Comparison of ENCODE assay signal across 23 cellular contexts in the genomic region with DNA sequence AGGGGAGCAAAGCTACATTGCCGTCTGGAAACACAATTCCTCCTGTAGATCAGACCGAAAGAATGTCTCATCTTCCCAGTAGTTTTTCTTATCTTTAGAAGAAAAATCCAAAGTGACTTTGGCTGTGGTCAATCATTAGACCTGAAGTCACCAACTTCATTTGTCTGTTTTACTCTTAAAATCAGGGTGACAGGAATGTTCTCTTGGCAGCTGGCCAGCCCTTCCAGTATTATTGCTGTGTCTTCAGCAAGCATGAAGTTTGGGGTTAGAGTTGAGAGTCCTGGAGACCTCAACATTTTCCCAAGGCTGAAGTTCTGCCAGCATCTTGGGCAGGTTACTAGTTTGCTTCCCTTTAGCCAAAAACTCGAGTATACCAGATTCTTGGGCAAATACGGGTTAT. TPM values are rescaled to one million over a fixed set of nuclear protein-coding genes. Genes with fewer than 3 reads are reported as not detected.
DNase-seq lines count a peak whose midpoint lies in the region; ATAC-seq and TF ChIP-seq lines count a peak whose summit lies in the region.
"Had no signal": no experiment of that assay in that cellular context is flagged by ENCODE, and none has a peak within 500 bp of the region (broad histone marks: within the 10 kb centered on the region; RNA-seq: fewer than 3 reads in every experiment).

No MANE protein-coding gene starts in this region.

- H3K4me1 ChIP-seq in endodermal cell (ENCODE audit: control insufficient read depth, insufficient read depth, low read length) (no peaks in the 10 kb centered on the region), esophagus squamous epithelium (no peaks in the 10 kb centered on the region)
- H3K4me1 ChIP-seq: BE2C, BLaER1 had no signal

- H3K36me3 Mint-ChIP-seq in endodermal cell (ENCODE audit: low read depth) (no peaks in the 10 kb centered on the region), mesothelial cell of epicardium (no peaks in the 10 kb centered on the region)
- H3K36me3 Mint-ChIP-seq: CD14-positive monocyte; CD4-positive, alpha-beta memory T cell; CD4-positive, CD25-positive, alpha-beta regulatory T cell; CD8-positive, alpha-beta memory T cell had no signal

- DNase-seq in RPMI7951 (ENCODE audit: low read depth) = peak; percentile 2
- no peak for DNase-seq in endodermal cell
- peak; percentile 61 for DNase-seq in sciatic nerve (ENCODE audit: low spot score)
- no peak for DNase-seq in esophagus squamous epithelium (lab: John Stamatoyannopoulos, UW)
- no peak for DNase-seq in mesothelial cell of epicardium (ENCODE audit: low spot score in 2 of 2, unreplicated experiment in 2 of 2)
- DNase-seq in globus pallidus (ENCODE audit: low spot score) = no peak
- DNase-seq: 8988T; ACHN; BE2C; C1 segment of cervical spinal cord; CD4-positive, alpha-beta memory T cell; CD4-positive, CD25-positive, alpha-beta regulatory T cell; CD8-positive, alpha-beta memory T cell; COR-L47; DMS 273 treated with DMSO at 0.1 percent for 48 hours; DMS153; DMS53; DMS79; DND-41; GF-D8 had no signal

- no peak for TF ChIP-seq POLR2A in esophagus squamous epithelium (IDR thresholded peaks at IDR 0.05)

- peak; percentile 12 for TF ChIP-seq CTCF in endodermal cell (conservative IDR thresholded peaks at IDR 0.05)
- TF ChIP-seq CTCF in esophagus squamous epithelium (IDR thresholded peaks at IDR 0.05) = no peak
- TF ChIP-seq CTCF in mesothelial cell of epicardium (IDR thresholded peaks at IDR 0.05; ENCODE audit: unreplicated experiment) = no peak

- H3K36me3 ChIP-seq in endodermal cell (ENCODE audit: control insufficient read depth, insufficient read depth, low read length) = no peaks in the 10 kb centered on the region
- H3K36me3 ChIP-seq in esophagus squamous epithelium = no peaks in the 10 kb centered on the region
- H3K36me3 ChIP-seq: BE2C, BLaER1 had no signal

- H3K27me3 ChIP-seq in endodermal cell (ENCODE audit: control insufficient read depth, insufficient read depth, low read length, poor library complexity, severe bottlenecking) (no peaks in the 10 kb centered on the region), esophagus squamous epithelium (no peaks in the 10 kb centered on the region)
- H3K27me3 ChIP-seq: BLaER1 had no signal

- H3K9me3 ChIP-seq in endodermal cell (ENCODE audit: control insufficient read depth, low read length) (no peaks in the 10 kb centered on the region), esophagus squamous epithelium (no peaks in the 10 kb centered on the region)
- H3K9me3 ChIP-seq: BE2C, BLaER1 had no signal

- intact Hi-C loops in sciatic nerve (cut with DNase I) = no loop called here
- intact Hi-C loops in esophagus squamous epithelium (cut with DNase I) = no loop called here

- no peak overlapping the region for H3K9ac ChIP-seq in endodermal cell (ENCODE audit: extremely low read depth, low read length, poor library complexity, severe bottlenecking)
- H3K9ac ChIP-seq: BLaER1 had no signal

- no peaks in the 10 kb centered on the region for H3K4me1 Mint-ChIP-seq in endodermal cell
- no peaks in the 10 kb centered on the region for H3K4me1 Mint-ChIP-seq in mesothelial cell of epicardium
- H3K4me1 Mint-ChIP-seq: CD14-positive monocyte; CD4-positive, alpha-beta memory T cell; CD4-positive, CD25-positive, alpha-beta regulatory T cell had no signal

- WGBS in endodermal cell (ENCODE audit: insufficient coverage in 1 of 2, insufficient read length in 1 of 2), 2 experiments = 89 to 90% methylated on average over 4 of the region's 4 CpGs
- 75 to 96% methylated on average over 2 to 4 of the region's 4 CpGs for WGBS in esophagus squamous epithelium, 2 donors

- no peaks in the 10 kb centered on the region for H3K27me3 Mint-ChIP-seq in endodermal cell (ENCODE audit: insufficient read depth)
- peaks cover 7% of the 10 kb centered on the region for H3K27me3 Mint-ChIP-seq in mesothelial cell of epicardium (ENCODE audit: low read depth)
- H3K27me3 Mint-ChIP-seq: CD4-positive, alpha-beta memory T cell; CD4-positive, CD25-positive, alpha-beta regulatory T cell; CD8-positive, alpha-beta memory T cell had no signal

- H3K9me3 Mint-ChIP-seq in endodermal cell = no peaks in the 10 kb centered on the region
- peaks cover 3% of the 10 kb centered on the region for H3K9me3 Mint-ChIP-seq in mesothelial cell of epicardium
- H3K9me3 Mint-ChIP-seq: CD8-positive, alpha-beta memory T cell had no signal

- H3K27ac ChIP-seq in endodermal cell (ENCODE audit: low read depth, low read length) = no peak overlapping the region
- no peak overlapping the region for H3K27ac ChIP-seq in esophagus squamous epithelium
- H3K27ac ChIP-seq: BLaER1 had no signal

- H3K4me3 ChIP-seq in endodermal cell (ENCODE audit: low read length) (no peak overlapping the region), esophagus squamous epithelium (no peak overlapping the region)
- H3K4me3 ChIP-seq: BLaER1 had no signal

- no peak for ATAC-seq in sciatic nerve
- no peak for ATAC-seq in GM21367 (IDR thresholded peaks at IDR 0.05; ENCODE audit: unreplicated experiment)

- H3K4me3 Mint-ChIP-seq in endodermal cell (no peak overlapping the region), mesothelial cell of epicardium (no peak overlapping the region)
- H3K4me3 Mint-ChIP-seq: CD14-positive monocyte; CD4-positive, alpha-beta memory T cell; CD4-positive, CD25-positive, alpha-beta regulatory T cell; CD8-positive, alpha-beta memory T cell had no signal

- H3K27ac Mint-ChIP-seq in endodermal cell (no peak overlapping the region), mesothelial cell of epicardium (no peak overlapping the region)
- H3K27ac Mint-ChIP-seq: CD14-positive monocyte; CD4-positive, alpha-beta memory T cell; CD4-positive, CD25-positive, alpha-beta regulatory T cell; CD8-positive, alpha-beta memory T cell had no signal

RNA-seq across cellular contexts. Expression of a gene that starts 32.5 kb away (rescaled TPM):
- total RNA-seq in RPMI7951 (2014; rRNA removed; shearing (Covaris generic)) = 127 and 143 TPM in 2 replicates
- total RNA-seq in endodermal cell (10 to 100 TPM; 75.9 to 79.8 TPM), sciatic nerve (64.0 TPM), esophagus squamous epithelium (10 to 100 TPM; 23.1 to 78.0 (median 55.7) TPM), mesothelial cell of epicardium (74.6 to 78.8 TPM (median 75.1 TPM) in 3 replicates)
- polyA plus RNA-seq in endodermal cell (2013, experiment 1 of 2) = 116 TPM
- 108 TPM for polyA plus RNA-seq in endodermal cell (2013, experiment 2 of 2)

Comparison
In these comparisons a context has a peak if more than half of its experiments do, and no peak if none do; other contexts are left out.
1. DNase-seq: peak in RPMI7951 (single experiment) and sciatic nerve (single experiment); none in endodermal cell (single experiment), esophagus squamous epithelium (single experiment), mesothelial cell of epicardium (0 of 2) and globus pallidus (single experiment).